In genomic region chr1:21913258-21913657, GRCh38 we compare ENCODE assay signal across 13 cellular contexts. TPM values are rescaled to one million over a fixed set of nuclear protein-coding genes. Genes with fewer than 3 reads are reported as not detected.
A peak's percentile ranks its signal among the peaks of the same experiment; 100 is the strongest.
DNase-seq lines count a peak whose midpoint lies in the region; ATAC-seq and TF ChIP-seq lines count a peak whose summit lies in the region.
"Had no signal": no experiment of that assay in that cellular context is flagged by ENCODE, and none has a peak within 500 bp of the region (broad histone marks: within the 10 kb centered on the region; RNA-seq: fewer than 3 reads in every experiment).

No MANE protein-coding gene starts in this region.

- H3K27me3 Mint-ChIP-seq in dendritic cell treated with granulocyte-macrophage colony-stimulating factor and Interleukin-4, amounts not matched to agents 40 ng/mL and 50 ng/mL, for 4 days: no peaks in the 10 kb centered on the region

- TF ChIP-seq POLR2A in thyroid gland (IDR thresholded peaks at IDR 0.05): no peak

- H3K27ac Mint-ChIP-seq in dendritic cell treated with granulocyte-macrophage colony-stimulating factor and Interleukin-4, amounts not matched to agents 40 ng/mL and 50 ng/mL, for 4 days: peak overlapping the region; percentile 93

- H3K9me3 Mint-ChIP-seq in dendritic cell treated with granulocyte-macrophage colony-stimulating factor and Interleukin-4, amounts not matched to agents 40 ng/mL and 50 ng/mL, for 4 days: no peaks in the 10 kb centered on the region

- H3K9me3 ChIP-seq in mucosa of stomach (ENCODE audit: control insufficient read depth, low read length) (no peaks in the 10 kb centered on the region), thyroid gland (no peaks in the 10 kb centered on the region)

- peaks cover 8% of the 10 kb centered on the region for H3K36me3 Mint-ChIP-seq in dendritic cell treated with granulocyte-macrophage colony-stimulating factor and Interleukin-4, amounts not matched to agents 40 ng/mL and 50 ng/mL, for 4 days (ENCODE audit: low read depth)

- H3K27me3 ChIP-seq in mucosa of stomach (ENCODE audit: control insufficient read depth, insufficient read depth, low read length) (no peaks in the 10 kb centered on the region), thyroid gland (no peaks in the 10 kb centered on the region)
- H3K27me3 ChIP-seq: brain microvascular endothelial cell had no signal

- H3K4me1 Mint-ChIP-seq in dendritic cell treated with granulocyte-macrophage colony-stimulating factor and Interleukin-4, amounts not matched to agents 40 ng/mL and 50 ng/mL, for 4 days (ENCODE audit: low read depth): peaks cover 86% of the 10 kb centered on the region

- intact Hi-C loops in dendritic cell treated with granulocyte-macrophage colony-stimulating factor and Interleukin-4, amounts not matched to agents 40 ng/mL and 50 ng/mL, for 4 days (cut with micrococcal nuclease): no loop called here
- intact Hi-C loops in thyroid gland (cut with DNase I): loop anchor here (5.0 kb wide), 1 partner anchor 39 kb away; no protein-coding TSS in a partner anchor

- H3K9ac ChIP-seq in mucosa of stomach (ENCODE audit: low read length): peak overlapping the region; percentile 42

- WGBS in thyroid gland, 2 donors: 86 to 92% methylated on average over 1 to 2 of the region's 8 CpGs

- H3K4me1 ChIP-seq in mucosa of stomach (ENCODE audit: control insufficient read depth, insufficient read depth, low read length) (peaks cover 80% of the 10 kb centered on the region), thyroid gland (peaks cover 61 to 74% of the 10 kb centered on the region in 2 donors)

- ATAC-seq in SK-N-SH treated with all-trans-retinoic acid at 6 μM for 48 hours (no peak), HG03378 (IDR thresholded peaks at IDR 0.05; ENCODE audit: unreplicated experiment) (no peak)

- DNase-seq in NCI-H2029 (lab: John Stamatoyannopoulos, UW) (peak; percentile 30), NCI-H2029 treated with DMSO at 0.1 percent for 48 hours (lab: John Stamatoyannopoulos, UW) (no peak), thyroid gland (no peak), NCI-H1694 treated with DMSO at 0.1 percent for 48 hours (lab: John Stamatoyannopoulos, UW) (no peak)
- DNase-seq: 8988T; activated T-cell treated with anti-CD3 and anti-CD28 coated beads, Interleukin-2, amount 50 U/mL, for 48 hours; brain microvascular endothelial cell; DMS79 treated with DMSO at 0.1 percent for 48 hours; mammary epithelial cell had no signal

- no peak for TF ChIP-seq CTCF in thyroid gland (IDR thresholded peaks at IDR 0.05)

- H3K36me3 ChIP-seq in mucosa of stomach (ENCODE audit: control insufficient read depth, insufficient read depth, low read length): no peaks in the 10 kb centered on the region
- no peaks in the 10 kb centered on the region for H3K36me3 ChIP-seq in thyroid gland
- H3K36me3 ChIP-seq: brain microvascular endothelial cell had no signal

- no peak overlapping the region for H3K4me3 Mint-ChIP-seq in dendritic cell treated with granulocyte-macrophage colony-stimulating factor and Interleukin-4, amounts not matched to agents 40 ng/mL and 50 ng/mL, for 4 days

- no peak overlapping the region for H3K4me3 ChIP-seq in mucosa of stomach (ENCODE audit: low read length)
- H3K4me3 ChIP-seq in thyroid gland (replicated peaks in 1 of 3): no peak overlapping the region

- peak overlapping the region; percentile 57 to 81 (median 58) for H3K27ac ChIP-seq in thyroid gland
- H3K27ac ChIP-seq: brain microvascular endothelial cell had no signal

TF ChIP-seq in SK-N-SH treated with all-trans-retinoic acid at 6 μM for 48 hours, 23 proteins besides CTCF, POLR2A, EP300 and RAD21:
- TF ChIP-seq CSRNP3 (CRISPR knock-in tag; IDR thresholded peaks at IDR 0.05) (no peak), SNAI2 (CRISPR knock-in tag; IDR thresholded peaks at IDR 0.05) (no peak), PPARA (CRISPR knock-in tag; IDR thresholded peaks at IDR 0.05; ENCODE audit: borderline replicate concordance) (no peak), PATZ1 (CRISPR knock-in tag; IDR thresholded peaks at IDR 0.05; ENCODE audit: borderline replicate concordance) (no peak), BACH2 (CRISPR knock-in tag; IDR thresholded peaks at IDR 0.05; ENCODE audit: borderline replicate concordance) (no peak), ZNF565 (CRISPR knock-in tag; conservative IDR thresholded peaks at IDR 0.05; ENCODE audit: low read depth) (no peak)
TF ChIP-seq in SK-N-SH treated with all-trans-retinoic acid at 6 μM for 48 hours: peak in this region for 0.

RNA-seq across cellular contexts. Expression of gene HSPG2, which starts 23.9 kb away (rescaled TPM):
- 100 to 1,000 TPM in 2 of 4 donors, 10 to 100 TPM in 2; 75.7 to 239 (median 96.8) TPM for total RNA-seq in thyroid gland
